Comparison of ENCODE assay signal across 9 cellular contexts in the genomic region with DNA sequence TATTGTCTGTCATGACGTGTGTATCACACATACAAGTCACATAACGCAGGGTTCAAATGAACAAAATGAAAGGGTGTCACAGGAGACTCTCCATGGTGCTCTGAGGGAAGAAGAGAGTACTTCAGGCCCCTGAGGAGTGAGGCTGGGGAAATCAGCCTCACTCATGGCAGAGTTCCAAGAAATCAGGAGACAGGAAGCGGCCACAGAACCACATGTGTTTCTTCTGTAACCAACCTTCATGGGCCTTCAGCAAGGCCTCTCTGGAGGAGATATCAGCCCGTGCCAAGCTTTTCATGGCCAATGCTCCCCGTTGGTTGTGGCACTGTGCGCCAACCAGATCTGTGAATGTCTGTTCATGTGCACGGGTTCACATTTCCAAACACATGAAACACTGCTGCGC.
DNase-seq lines count a peak whose midpoint lies in the region; ATAC-seq and TF ChIP-seq lines count a peak whose summit lies in the region.
"Had no signal": no experiment of that assay in that cellular context is flagged by ENCODE, and none has a peak within 500 bp of the region (broad histone marks: within the 10 kb centered on the region; RNA-seq: fewer than 3 reads in every experiment).

No MANE protein-coding gene starts in this region.

- CTCF ChIA-PET in activated CD8-positive, alpha-beta T cell treated with anti-CD3 and anti-CD28 coated beads, Interleukin-2, amount 10 ng/mL, durations not matched to agents 7 days and 5 days (lab: Charles Lee): no interaction called here
- CTCF ChIA-PET in PC-9 (lab: Charles Lee): no interaction called here

- no peak overlapping the region for H4K91ac ChIP-seq in H9 (ENCODE audit: insufficient read length, low read depth, low read length)

- H3K9me2 ChIP-seq in PC-9 (ENCODE audit: insufficient read depth): no peaks in the 10 kb centered on the region

- peaks cover 2% of the 10 kb centered on the region for H3K23me2 ChIP-seq in H9 (ENCODE audit: insufficient read length, low read depth, low read length, poor library complexity, severe bottlenecking)

- peak; percentile 89 for ATAC-seq in activated CD8-positive, alpha-beta T cell treated with anti-CD3 and anti-CD28 coated beads, Interleukin-2, amount 10 ng/mL, durations not matched to agents 7 days and 5 days
- peak; percentile 31 for ATAC-seq in left lung
- ATAC-seq: A549 had no signal

- H3K4ac ChIP-seq in H9 (ENCODE audit: low read depth, low read length): no peak overlapping the region

- intact Hi-C loops in left lung (cut with DNase I) (no loop called here), PC-9 (cut with micrococcal nuclease; ENCODE audit: unreplicated experiment) (no loop called here)

- H2BK15ac ChIP-seq in H9 (ENCODE audit: low read depth, low read length): no peak overlapping the region

- TF ChIP-seq CTCF in HL-60 (IDR thresholded peaks at IDR 0.05; ENCODE audit: insufficient read depth, low read length) (no peak), left lung (IDR thresholded peaks at IDR 0.05) (no peak), Peyer's patch (IDR thresholded peaks at IDR 0.05) (no peak), H9 (conservative IDR thresholded peaks at IDR 0.05) (no peak), PC-9 (conservative IDR thresholded peaks at IDR 0.05) (no peak)

- H2AK5ac ChIP-seq in H9 (ENCODE audit: insufficient read length, low read length): no peak overlapping the region

- no peak overlapping the region for H2BK120ac ChIP-seq in H9 (ENCODE audit: low read depth, low read length, poor library complexity, severe bottlenecking)

- peaks cover 2% of the 10 kb centered on the region for H3K27me3 ChIP-seq in HL-60 (ENCODE audit: insufficient read depth, poor library complexity, severe bottlenecking)
- no peaks in the 10 kb centered on the region for H3K27me3 ChIP-seq in left lung
- no peaks in the 10 kb centered on the region for H3K27me3 ChIP-seq in Peyer's patch
- H3K27me3 ChIP-seq in H9 (ENCODE audit: insufficient read depth, low read length): peaks cover 6% of the 10 kb centered on the region; the same call in 1 of the 2 replicates
- 0 out of 2 replicates have a peak, but pooled peaks cover 2% of the 10 kb centered on the region for H3K27me3 ChIP-seq in PC-9 (ENCODE audit: insufficient read depth, low read depth)

- BruUV-seq in PC-9 (replicated peaks; lab: Mats Ljungman, UMichigan): no TSS peak

- H3K4me3 ChIP-seq in HL-60 (replicated peaks; ENCODE audit: insufficient read depth, low read length): no peak overlapping the region
- H3K4me3 ChIP-seq in left lung: no peak overlapping the region
- H3K4me3 ChIP-seq in Peyer's patch: no peak overlapping the region
- no peak overlapping the region for H3K4me3 ChIP-seq in PC-9
- H3K4me3 ChIP-seq: A549 had no signal

- no peak overlapping the region for H2BK20ac ChIP-seq in H9 (ENCODE audit: low read depth, low read length, poor library complexity, severe bottlenecking)

- H2BK5ac ChIP-seq in H9 (ENCODE audit: insufficient read length, low read length): no peak overlapping the region

- H2BK12ac ChIP-seq in H9 (ENCODE audit: insufficient read length, low read depth, low read length): no peak overlapping the region

- H2AFZ ChIP-seq in H9 (ENCODE audit: low read length): no peak overlapping the region
- no peak overlapping the region for H2AFZ ChIP-seq in PC-9

- H3K27ac ChIP-seq in HL-60 (replicated peaks) (no peak overlapping the region), left lung (no peak overlapping the region), Peyer's patch (no peak overlapping the region), H9 (ENCODE audit: insufficient read length, low read depth, low read length) (no peak overlapping the region), PC-9 (no peak overlapping the region)
- H3K27ac ChIP-seq: A549 had no signal

- DNase-seq in DMS53 (lab: John Stamatoyannopoulos, UW) (peak; percentile 46), DMS53 treated with DMSO at 0.1 percent for 48 hours (lab: John Stamatoyannopoulos, UW; ENCODE audit: unreplicated experiment) (no peak), HL-60 (ENCODE audit: low read depth in 1 of 2, low spot score in 1 of 2) (peak; percentile 28 to 77), left lung (no peak), Peyer's patch (no peak), H9 (no peak), PC-9 (no peak)
- peak; percentile 69 for DNase-seq in activated CD8-positive, alpha-beta T cell treated with anti-CD3 and anti-CD28 coated beads, Interleukin-2, amount 10 ng/mL, durations not matched to agents 7 days and 5 days

- peaks cover 0 to 16% of the 10 kb centered on the region in 2 donors for H3K9me3 ChIP-seq in left lung
- H3K9me3 ChIP-seq in Peyer's patch: peaks cover 0 to 14% (median 0%) of the 10 kb centered on the region in 4 donors
- no peaks in the 10 kb centered on the region for H3K9me3 ChIP-seq in H9 (ENCODE audit: control insufficient read depth, low read depth, low read length)
- H3K9me3 ChIP-seq in PC-9 (ENCODE audit: insufficient read depth, low read depth): peaks cover 18% of the 10 kb centered on the region

- no peak overlapping the region for H3K56ac ChIP-seq in H9 (ENCODE audit: insufficient read length, low read depth, low read length)

- H3K4me1 ChIP-seq in left lung (no peaks in the 10 kb centered on the region), Peyer's patch (no peaks in the 10 kb centered on the region), H9 (ENCODE audit: insufficient read depth, low read length) (no peaks in the 10 kb centered on the region), PC-9 (replicated peaks; ENCODE audit: insufficient read depth) (peaks cover 13% of the 10 kb centered on the region)
- H3K4me1 ChIP-seq: A549 had no signal

- peaks cover 23% of the 10 kb centered on the region for H3K36me3 Mint-ChIP-seq in activated CD8-positive, alpha-beta T cell treated with anti-CD3 and anti-CD28 coated beads, Interleukin-2, amount 10 ng/mL, durations not matched to agents 7 days and 5 days (ENCODE audit: low read depth)
- H3K36me3 Mint-ChIP-seq in H9 (ENCODE audit: insufficient read depth in 1 of 3, low read depth in 3 of 3): peaks cover 0 to 7% (median 2%) of the 10 kb centered on the region in 3 experiments; a peak in 3 of 7 replicates

- peaks cover 24% of the 10 kb centered on the region for H3K4me1 Mint-ChIP-seq in activated CD8-positive, alpha-beta T cell treated with anti-CD3 and anti-CD28 coated beads, Interleukin-2, amount 10 ng/mL, durations not matched to agents 7 days and 5 days (ENCODE audit: low read depth)
- H3K4me1 Mint-ChIP-seq in H9: no peaks in the 10 kb centered on the region

- H4K5ac ChIP-seq in H9 (ENCODE audit: insufficient read length, low read depth, low read length): no peak overlapping the region

- H3K9me3 Mint-ChIP-seq in activated CD8-positive, alpha-beta T cell treated with anti-CD3 and anti-CD28 coated beads, Interleukin-2, amount 10 ng/mL, durations not matched to agents 7 days and 5 days (ENCODE audit: insufficient read depth): peaks cover 30% of the 10 kb centered on the region
- peaks cover 14% of the 10 kb centered on the region in 2 experiments for H3K9me3 Mint-ChIP-seq in H9

- peak overlapping the region; percentile 21 for H3K4me3 Mint-ChIP-seq in activated CD8-positive, alpha-beta T cell treated with anti-CD3 and anti-CD28 coated beads, Interleukin-2, amount 10 ng/mL, durations not matched to agents 7 days and 5 days
- H3K4me3 Mint-ChIP-seq in H9: no peak overlapping the region

- H4K20me1 ChIP-seq in H9 (ENCODE audit: control insufficient read depth, insufficient read depth, insufficient read length) (no peaks in the 10 kb centered on the region), PC-9 (ENCODE audit: insufficient read depth) (no peaks in the 10 kb centered on the region)

- H3K79me2 ChIP-seq in H9 (ENCODE audit: insufficient read depth, low read length) (no peaks in the 10 kb centered on the region), PC-9 (ENCODE audit: low read depth) (no peaks in the 10 kb centered on the region)

- H3K14ac ChIP-seq in H9 (ENCODE audit: insufficient read depth, low read length): no peak overlapping the region; the same call in 1 of the 2 replicates

- H3K36me3 ChIP-seq in left lung: no peaks in the 10 kb centered on the region
- no peaks in the 10 kb centered on the region for H3K36me3 ChIP-seq in Peyer's patch
- H3K36me3 ChIP-seq in PC-9 (ENCODE audit: low read depth): no peaks in the 10 kb centered on the region

- TF ChIP-seq POLR2A in Peyer's patch (IDR thresholded peaks at IDR 0.05): no peak

- H3K79me1 ChIP-seq in H9 (ENCODE audit: insufficient read depth, low read depth, low read length, poor library complexity, severe bottlenecking): no peaks in the 10 kb centered on the region

- peak overlapping the region; percentile 67 for H3K27ac Mint-ChIP-seq in activated CD8-positive, alpha-beta T cell treated with anti-CD3 and anti-CD28 coated beads, Interleukin-2, amount 10 ng/mL, durations not matched to agents 7 days and 5 days
- peak overlapping the region in 1 of 3 experiments; percentile 28; a peak in 2 of 7 replicates for H3K27ac Mint-ChIP-seq in H9

- H3K18ac ChIP-seq in H9 (ENCODE audit: insufficient read length, low read depth, low read length): no peak overlapping the region

- no peak overlapping the region for H3K23ac ChIP-seq in H9 (ENCODE audit: insufficient read length, low read depth, low read length)

- POLR2A ChIA-PET in activated CD8-positive, alpha-beta T cell treated with anti-CD3 and anti-CD28 coated beads, Interleukin-2, amount 10 ng/mL, durations not matched to agents 7 days and 5 days (lab: Charles Lee): no interaction called here
- POLR2A ChIA-PET in PC-9 (lab: Charles Lee; ENCODE audit: unreplicated experiment): no interaction called here

- no peak overlapping the region for H3K9ac ChIP-seq in H9 (ENCODE audit: extremely low read depth, insufficient read length, low read length)

- H4K8ac ChIP-seq in H9 (replicated peaks; ENCODE audit: insufficient read length, low read depth, low read length): no peak overlapping the region

- no peaks in the 10 kb centered on the region for H3K27me3 Mint-ChIP-seq in activated CD8-positive, alpha-beta T cell treated with anti-CD3 and anti-CD28 coated beads, Interleukin-2, amount 10 ng/mL, durations not matched to agents 7 days and 5 days (ENCODE audit: low read depth)
- peaks cover 77% of the 10 kb centered on the region for H3K27me3 Mint-ChIP-seq in H9 (ENCODE audit: low read depth)

- H3T11ph ChIP-seq in H9 (ENCODE audit: low read length): no peak overlapping the region

- H3K4me2 ChIP-seq in H9 (ENCODE audit: insufficient read depth, insufficient read length, low read length) (no peak overlapping the region), PC-9 (no peak overlapping the region)
- H3K4me2 ChIP-seq: A549 had no signal

- no peaks in the 10 kb centered on the region for H3F3A ChIP-seq in PC-9 (ENCODE audit: insufficient read depth, low read depth)

- no CpG with 5 or more reads among the region's 8 CpGs for WGBS in H9 (ENCODE audit: extremely low coverage, insufficient read length, low lambda C conversion rate)

Comparison
In these comparisons a context has a peak if more than half of its experiments do, and no peak if none do; other contexts are left out.
1. DNase-seq: peak in DMS53 (single experiment), HL-60 (2 of 2) and activated CD8-positive, alpha-beta T cell treated with anti-CD3 and anti-CD28 coated beads, Interleukin-2, amount 10 ng/mL, durations not matched to agents 7 days and 5 days (single experiment); none in DMS53 treated with DMSO at 0.1 percent for 48 hours (single experiment), left lung (0 of 2), Peyer's patch (0 of 3), H9 (single experiment) and PC-9 (0 of 2).